ENCODE assay signal across 21 cellular contexts in genomic region chrX:125382889-125383288, GRCh38.
A peak's percentile ranks its signal among the peaks of the same experiment; 100 is the strongest.
DNase-seq lines count a peak whose midpoint lies in the region; ATAC-seq, FAIRE-seq and TF ChIP-seq lines count a peak whose summit lies in the region.
"Had no signal": no experiment of that assay in that cellular context is flagged by ENCODE, and none has a peak within 500 bp of the region (broad histone marks: within the 10 kb centered on the region; RNA-seq: fewer than 3 reads in every experiment).

No MANE protein-coding gene starts in this region.

- H2BK5ac ChIP-seq in mesendoderm (ENCODE audit: low read length), result no peak overlapping the region

- no peak overlapping the region for H3K56ac ChIP-seq in mesendoderm (ENCODE audit: low read length)

- H3K36me3 Mint-ChIP-seq in GM23338 (ENCODE audit: low read depth), result peaks cover 36% of the 10 kb centered on the region
- H3K36me3 Mint-ChIP-seq: CD8-positive, alpha-beta T cell had no signal

- H4K5ac ChIP-seq in mesendoderm (ENCODE audit: low read length), result no peak overlapping the region

- H3K18ac ChIP-seq in mesendoderm (ENCODE audit: low read length), result no peak overlapping the region

- peaks cover 29% of the 10 kb centered on the region for H3K27me3 Mint-ChIP-seq in GM23338 (ENCODE audit: insufficient read depth, low read depth, poor library complexity)
- H3K27me3 Mint-ChIP-seq: B cell; CD4-positive, alpha-beta T cell had no signal

- H4K8ac ChIP-seq in mesendoderm (ENCODE audit: low read depth, low read length), result no peak overlapping the region

- no peak overlapping the region for H3K4me3 ChIP-seq in GM23338
- H3K4me3 ChIP-seq in K562, result no peak overlapping the region
- no peak overlapping the region for H3K4me3 ChIP-seq in mesendoderm (ENCODE audit: low read length)
- H3K4me3 ChIP-seq in heart right ventricle, result no peak overlapping the region
- H3K4me3 ChIP-seq: A549; BLaER1 treated with 17β-estradiol and CSF1 and Interleukin-3, amounts not matched to agents 10 nM and 100 nM had no signal

- POLR2A ChIA-PET in K562 (lab: Yijun Ruan, JAX), result no interaction called here

- H3K36me3 ChIP-seq in GM23338 (ENCODE audit: insufficient read depth) (peaks cover 5% of the 10 kb centered on the region; the same call in 1 of the 2 replicates), K562 (ENCODE audit: control insufficient read depth, insufficient read depth, low read length) (no peaks in the 10 kb centered on the region), mesendoderm (ENCODE audit: control insufficient read depth, insufficient read depth, low read length) (peaks cover 1% of the 10 kb centered on the region), heart right ventricle (no peaks in the 10 kb centered on the region)
- H3K36me3 ChIP-seq: BLaER1 treated with 17β-estradiol and CSF1 and Interleukin-3, amounts not matched to agents 10 nM and 100 nM had no signal

- no peaks in the 10 kb centered on the region; the same call in 2 of the 3 replicates for H3K9me3 Mint-ChIP-seq in GM23338
- H3K9me3 Mint-ChIP-seq: CD4-positive, alpha-beta T cell; CD8-positive, alpha-beta T cell had no signal

- no peak for FAIRE-seq in K562 (lab: Jason Lieb, UNC)
- FAIRE-seq: A549, D721Med, G401.6, GM12891, GM19239 had no signal

- no peak for TF ChIP-seq EP300 in K562 (IDR thresholded peaks at IDR 0.05; ENCODE audit: low read length)

- peak overlapping the region; percentile 27; the same call in 1 of the 2 replicates for H3K27ac Mint-ChIP-seq in GM23338
- H3K27ac Mint-ChIP-seq: B cell; CD4-positive, alpha-beta T cell; CD8-positive, alpha-beta T cell had no signal

- H3K9ac ChIP-seq in K562 (ENCODE audit: insufficient read depth in 1 of 2, low read depth in 2 of 2, low read length in 2 of 2), result no peak overlapping the region
- H3K9ac ChIP-seq in mesendoderm (ENCODE audit: low read length), result no peak overlapping the region
- H3K9ac ChIP-seq: BLaER1 treated with 17β-estradiol and CSF1 and Interleukin-3, amounts not matched to agents 10 nM and 100 nM had no signal

- peaks cover 19% of the 10 kb centered on the region for H3K4me1 ChIP-seq in GM23338 (ENCODE audit: insufficient read depth)
- H3K4me1 ChIP-seq in K562 (replicated peaks in 1 of 2; ENCODE audit: control insufficient read depth in 2 of 2, insufficient read depth in 2 of 2, low read length in 2 of 2), result no peaks in the 10 kb centered on the region
- H3K4me1 ChIP-seq in mesendoderm (ENCODE audit: control insufficient read depth, low read depth, low read length), result no peaks in the 10 kb centered on the region
- H3K4me1 ChIP-seq in heart right ventricle, result no peaks in the 10 kb centered on the region
- H3K4me1 ChIP-seq: A549; BLaER1 treated with 17β-estradiol and CSF1 and Interleukin-3, amounts not matched to agents 10 nM and 100 nM had no signal

- H3K4ac ChIP-seq in mesendoderm (ENCODE audit: low read depth, low read length), result no peak overlapping the region

- H2BK120ac ChIP-seq in mesendoderm (ENCODE audit: low read depth, low read length), result no peak overlapping the region

- H3K4me1 Mint-ChIP-seq in GM23338, result peaks cover 36% of the 10 kb centered on the region
- H3K4me1 Mint-ChIP-seq: B cell had no signal

- H3K27ac ChIP-seq in GM23338 (ENCODE audit: low read depth), result peak overlapping the region; percentile 79; the same call in 1 of the 2 replicates
- H3K27ac ChIP-seq in K562 (ENCODE audit: extremely low read depth, low read depth, low read length), result no peak overlapping the region
- no peak overlapping the region for H3K27ac ChIP-seq in mesendoderm (ENCODE audit: low read depth, low read length)
- H3K27ac ChIP-seq in heart right ventricle, result no peak overlapping the region
- H3K27ac ChIP-seq: 22Rv1; A549; BLaER1 treated with 17β-estradiol and CSF1 and Interleukin-3, amounts not matched to agents 10 nM and 100 nM; C4-2B had no signal

- CTCF ChIA-PET in K562 (lab: Yijun Ruan, JAX; ENCODE audit: low intra/inter-chr PET ratio), result no interaction called here

- H3K79me1 ChIP-seq in mesendoderm (ENCODE audit: low read length), result no peaks in the 10 kb centered on the region

- no peak overlapping the region for H3K4me3 Mint-ChIP-seq in GM23338
- H3K4me3 Mint-ChIP-seq: B cell; CD4-positive, alpha-beta T cell; CD8-positive, alpha-beta T cell had no signal

- peak; percentile 8; the same call in 1 of the 3 replicates for ATAC-seq in GM23338
- ATAC-seq in K562, result no peak
- no peak for ATAC-seq in heart right ventricle
- ATAC-seq: A549; CD8-positive, alpha-beta T cell had no signal

- H3F3A ChIP-seq in GM23338 (replicated peaks; ENCODE audit: low read depth), result peaks cover 28% of the 10 kb centered on the region

- in situ Hi-C loops in K562 (cut with MboI), result no loop called here

- H3K9me2 ChIP-seq in GM23338 (ENCODE audit: insufficient read depth), result no peaks in the 10 kb centered on the region

- 60% methylated on average over 3 of the region's 3 CpGs for WGBS in K562 (ENCODE audit: insufficient coverage, low coverage, missing lambda C conversion rate)
- no CpG with 5 or more reads among the region's 3 CpGs for WGBS in mesendoderm (ENCODE audit: extremely low coverage, insufficient coverage, low lambda C conversion rate)
- 82 to 86% methylated on average over 3 of the region's 3 CpGs for WGBS in heart right ventricle, 2 donors

- no TSS peak for BruUV-seq in K562 (replicated peaks; lab: Mats Ljungman, UMichigan)

- no peak overlapping the region for H3K4me2 ChIP-seq in GM23338
- H3K4me2 ChIP-seq in K562 (ENCODE audit: insufficient read depth, low read length), result no peak overlapping the region
- H3K4me2 ChIP-seq in mesendoderm (ENCODE audit: low read length), result no peak overlapping the region
- H3K4me2 ChIP-seq: A549; BLaER1 treated with 17β-estradiol and CSF1 and Interleukin-3, amounts not matched to agents 10 nM and 100 nM had no signal

- no peak for TF ChIP-seq RAD21 in K562 (CRISPR knock-in tag; conservative IDR thresholded peaks at IDR 0.05 in 1 of 2, IDR thresholded peaks at IDR 0.05 in 1 of 2)

- H4K20me1 ChIP-seq in GM23338 (replicated peaks; ENCODE audit: insufficient read depth), result peaks cover 11% of the 10 kb centered on the region; the same call in 1 of the 2 replicates
- no peaks in the 10 kb centered on the region for H4K20me1 ChIP-seq in K562 (replicated peaks; ENCODE audit: control insufficient read depth, insufficient read depth, low read length)
- H4K20me1 ChIP-seq: BLaER1 treated with 17β-estradiol and CSF1 and Interleukin-3, amounts not matched to agents 10 nM and 100 nM had no signal

- TF ChIP-seq CTCF in GM23338 (conservative IDR thresholded peaks at IDR 0.05; ENCODE audit: low read depth in 2 of 2) (no peak), K562 (IDR thresholded peaks at IDR 0.05 in 2 of 3, conservative IDR thresholded peaks at IDR 0.05 in 1 of 3; ENCODE audit: insufficient read depth in 2 of 3, low read depth in 1 of 3, low read length in 3 of 3) (no peak), heart right ventricle (IDR thresholded peaks at IDR 0.05) (no peak)

- no peak overlapping the region for H3K23ac ChIP-seq in mesendoderm (ENCODE audit: low read length)

- peaks cover 14% of the 10 kb centered on the region for H3K79me2 ChIP-seq in GM23338 (replicated peaks; ENCODE audit: insufficient read depth)
- H3K79me2 ChIP-seq in K562 (ENCODE audit: control insufficient read depth, insufficient read depth, low read length), result no peaks in the 10 kb centered on the region
- H3K79me2 ChIP-seq in mesendoderm (ENCODE audit: control insufficient read depth, insufficient read depth, low read length), result no peaks in the 10 kb centered on the region

- peak; percentile 1 for DNase-seq in GM23338 (ENCODE audit: low spot score)
- no peak for DNase-seq in K562 (ENCODE audit: extremely low read depth in 1 of 4, low spot score in 3 of 4)
- peak; percentile 11 for DNase-seq in mesendoderm
- no peak for DNase-seq in heart right ventricle
- DNase-seq in activated CD4-positive, CD25-positive, alpha-beta regulatory T cell (lab: John Stamatoyannopoulos, UW), result no peak
- DNase-seq: AML-193; Caco-2; Calu3; CD4-positive, alpha-beta T cell; CD8-positive, alpha-beta T cell; DMS79 treated with DMSO at 0.1 percent for 48 hours; GF-D8 had no signal

- no peak overlapping the region for H2BK15ac ChIP-seq in mesendoderm (replicated peaks; ENCODE audit: low read depth)

- no peak for TF ChIP-seq POLR2A in K562 (conservative IDR thresholded peaks at IDR 0.05)

- no peaks in the 10 kb centered on the region for H3K9me1 ChIP-seq in K562 (ENCODE audit: control insufficient read depth, insufficient read depth, low read length)

- H2AFZ ChIP-seq in GM23338 (no peak overlapping the region), K562 (ENCODE audit: low read depth, low read length) (0 out of 2 replicates have a peak overlapping the region, but pooled peaks have one; percentile 23)

- 0 out of 2 replicates have a peak, but pooled peaks cover 4% of the 10 kb centered on the region for H3K27me3 ChIP-seq in GM23338 (ENCODE audit: insufficient read depth)
- H3K27me3 ChIP-seq in K562 (ENCODE audit: control insufficient read depth in 2 of 2, insufficient read depth in 2 of 2, low read length in 2 of 2), result no peaks in the 10 kb centered on the region
- no peaks in the 10 kb centered on the region for H3K27me3 ChIP-seq in mesendoderm (ENCODE audit: insufficient read depth, low read length, poor library complexity)
- H3K27me3 ChIP-seq in heart right ventricle, result no peaks in the 10 kb centered on the region

- no peak overlapping the region for H2AK5ac ChIP-seq in mesendoderm (ENCODE audit: low read length)

- intact Hi-C loops in K562 (cut with micrococcal nuclease) (no loop called here), heart right ventricle (cut with DNase I) (no loop called here)

- no peaks in the 10 kb centered on the region for H3K9me3 ChIP-seq in K562 (replicated peaks; ENCODE audit: control insufficient read depth, insufficient read depth, low read depth, low read length)
- H3K9me3 ChIP-seq in heart right ventricle, result no peaks in the 10 kb centered on the region
- H3K9me3 ChIP-seq: A549, Caco-2 had no signal

TF ChIP-seq in GM23338, 12 proteins besides CTCF, POLR2A, EP300 and RAD21 (continues in another document):
- TF ChIP-seq JUNB (IDR thresholded peaks at IDR 0.05; ENCODE audit: unreplicated experiment) (no peak), EZH2 (IDR thresholded peaks at IDR 0.05; ENCODE audit: low read depth, unreplicated experiment) (no peak)

TF ChIP-seq in K562, 482 proteins besides CTCF, POLR2A, EP300 and RAD21:
- no peak for TF ChIP-seq ZBTB34 (CRISPR knock-in tag; IDR thresholded peaks at IDR 0.05)
- no peak for TF ChIP-seq SMC3 (conservative IDR thresholded peaks at IDR 0.05; ENCODE audit: insufficient read depth, low read depth, low read length)

Comparison
In these comparisons a context has a peak if more than half of its experiments do, and no peak if none do; other contexts are left out.
1. DNase-seq: peak in GM23338 (single experiment) and mesendoderm (single experiment); none in K562 (0 of 4), heart right ventricle (0 of 2) and activated CD4-positive, CD25-positive, alpha-beta regulatory T cell (0 of 4).